1 cellular context compared by ENCODE assay signal in the genomic region with DNA sequence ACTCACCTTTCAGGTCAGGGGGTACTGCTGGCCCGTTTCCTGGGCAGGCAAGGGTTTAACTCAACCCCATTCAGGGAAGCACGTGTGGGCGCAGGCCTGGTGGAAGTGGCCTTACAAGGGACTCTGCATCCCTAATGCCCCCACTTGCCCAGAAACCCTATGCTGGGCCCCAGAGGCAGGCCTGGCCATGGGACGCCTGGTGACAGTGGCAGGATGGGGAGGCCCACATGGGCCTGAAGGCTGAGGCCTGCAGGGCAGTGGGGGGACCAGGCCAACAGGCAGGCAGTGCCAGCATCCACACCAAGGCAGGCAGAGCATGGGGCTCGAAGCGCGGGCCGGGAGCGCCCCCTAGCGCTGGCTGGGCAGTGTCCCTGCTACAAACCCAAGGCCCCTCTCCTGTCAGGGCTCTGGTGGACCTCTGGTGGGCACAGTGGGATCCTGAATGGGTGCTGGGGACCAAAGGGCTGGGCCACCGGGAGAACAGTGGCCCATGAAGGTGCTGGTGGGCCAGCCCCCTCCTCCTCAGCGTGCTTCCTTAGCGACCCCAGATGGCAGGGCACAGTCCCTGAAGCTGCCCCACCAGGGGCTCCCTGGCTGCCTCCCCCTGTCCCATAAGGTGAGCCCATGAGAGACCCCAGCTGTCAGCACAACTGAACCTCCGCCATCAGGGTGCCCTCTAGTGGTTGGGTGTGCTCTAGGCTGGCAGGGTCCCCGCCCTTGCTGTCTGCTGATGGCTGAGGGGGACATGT.
TF ChIP-seq lines count a peak whose summit lies in the region.

No MANE protein-coding gene starts in this region.

TF ChIP-seq in HepG2, 621 proteins besides CTCF, POLR2A, EP300 and RAD21 (continued from another document and continues in another):
- TF ChIP-seq ZNF432 (CRISPR knock-in tag; IDR thresholded peaks at IDR 0.05; ENCODE audit: borderline replicate concordance): no peak
- TF ChIP-seq, protein P1, sequence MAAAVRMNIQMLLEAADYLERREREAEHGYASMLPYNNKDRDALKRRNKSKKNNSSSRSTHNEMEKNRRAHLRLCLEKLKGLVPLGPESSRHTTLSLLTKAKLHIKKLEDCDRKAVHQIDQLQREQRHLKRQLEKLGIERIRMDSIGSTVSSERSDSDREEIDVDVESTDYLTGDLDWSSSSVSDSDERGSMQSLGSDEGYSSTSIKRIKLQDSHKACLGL (CRISPR knock-in tag; IDR thresholded peaks at IDR 0.05): peak; percentile 57; the same call in 1 of the 2 replicates
- peak; percentile 91 for TF ChIP-seq ZBTB7A (CRISPR knock-in tag; IDR thresholded peaks at IDR 0.05)
- TF ChIP-seq, protein P2, sequence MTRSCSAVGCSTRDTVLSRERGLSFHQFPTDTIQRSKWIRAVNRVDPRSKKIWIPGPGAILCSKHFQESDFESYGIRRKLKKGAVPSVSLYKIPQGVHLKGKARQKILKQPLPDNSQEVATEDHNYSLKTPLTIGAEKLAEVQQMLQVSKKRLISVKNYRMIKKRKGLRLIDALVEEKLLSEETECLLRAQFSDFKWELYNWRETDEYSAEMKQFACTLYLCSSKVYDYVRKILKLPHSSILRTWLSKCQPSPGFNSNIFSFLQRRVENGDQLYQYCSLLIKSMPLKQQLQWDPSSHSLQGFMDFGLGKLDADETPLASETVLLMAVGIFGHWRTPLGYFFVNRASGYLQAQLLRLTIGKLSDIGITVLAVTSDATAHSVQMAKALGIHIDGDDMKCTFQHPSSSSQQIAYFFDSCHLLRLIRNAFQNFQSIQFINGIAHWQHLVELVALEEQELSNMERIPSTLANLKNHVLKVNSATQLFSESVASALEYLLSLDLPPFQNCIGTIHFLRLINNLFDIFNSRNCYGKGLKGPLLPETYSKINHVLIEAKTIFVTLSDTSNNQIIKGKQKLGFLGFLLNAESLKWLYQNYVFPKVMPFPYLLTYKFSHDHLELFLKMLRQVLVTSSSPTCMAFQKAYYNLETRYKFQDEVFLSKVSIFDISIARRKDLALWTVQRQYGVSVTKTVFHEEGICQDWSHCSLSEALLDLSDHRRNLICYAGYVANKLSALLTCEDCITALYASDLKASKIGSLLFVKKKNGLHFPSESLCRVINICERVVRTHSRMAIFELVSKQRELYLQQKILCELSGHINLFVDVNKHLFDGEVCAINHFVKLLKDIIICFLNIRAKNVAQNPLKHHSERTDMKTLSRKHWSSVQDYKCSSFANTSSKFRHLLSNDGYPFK (CRISPR knock-in tag; IDR thresholded peaks at IDR 0.05; ENCODE audit: borderline replicate concordance): no peak; the same call in 1 of the 2 replicates
- TF ChIP-seq ZNF367 (CRISPR knock-in tag; IDR thresholded peaks at IDR 0.05; ENCODE audit: borderline replicate concordance): no peak
- peak; percentile 67; the same call in 1 of the 2 replicates for TF ChIP-seq ZNF230 (CRISPR knock-in tag; IDR thresholded peaks at IDR 0.05)
- TF ChIP-seq ZNF460 (CRISPR knock-in tag; IDR thresholded peaks at IDR 0.05; ENCODE audit: borderline replicate concordance): no peak
- no peak for TF ChIP-seq ZBTB21 (CRISPR knock-in tag; IDR thresholded peaks at IDR 0.05)
- TF ChIP-seq, protein P3, sequence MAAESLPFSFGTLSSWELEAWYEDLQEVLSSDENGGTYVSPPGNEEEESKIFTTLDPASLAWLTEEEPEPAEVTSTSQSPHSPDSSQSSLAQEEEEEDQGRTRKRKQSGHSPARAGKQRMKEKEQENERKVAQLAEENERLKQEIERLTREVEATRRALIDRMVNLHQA (CRISPR knock-in tag; IDR thresholded peaks at IDR 0.05): no peak
- TF ChIP-seq, protein P4, sequence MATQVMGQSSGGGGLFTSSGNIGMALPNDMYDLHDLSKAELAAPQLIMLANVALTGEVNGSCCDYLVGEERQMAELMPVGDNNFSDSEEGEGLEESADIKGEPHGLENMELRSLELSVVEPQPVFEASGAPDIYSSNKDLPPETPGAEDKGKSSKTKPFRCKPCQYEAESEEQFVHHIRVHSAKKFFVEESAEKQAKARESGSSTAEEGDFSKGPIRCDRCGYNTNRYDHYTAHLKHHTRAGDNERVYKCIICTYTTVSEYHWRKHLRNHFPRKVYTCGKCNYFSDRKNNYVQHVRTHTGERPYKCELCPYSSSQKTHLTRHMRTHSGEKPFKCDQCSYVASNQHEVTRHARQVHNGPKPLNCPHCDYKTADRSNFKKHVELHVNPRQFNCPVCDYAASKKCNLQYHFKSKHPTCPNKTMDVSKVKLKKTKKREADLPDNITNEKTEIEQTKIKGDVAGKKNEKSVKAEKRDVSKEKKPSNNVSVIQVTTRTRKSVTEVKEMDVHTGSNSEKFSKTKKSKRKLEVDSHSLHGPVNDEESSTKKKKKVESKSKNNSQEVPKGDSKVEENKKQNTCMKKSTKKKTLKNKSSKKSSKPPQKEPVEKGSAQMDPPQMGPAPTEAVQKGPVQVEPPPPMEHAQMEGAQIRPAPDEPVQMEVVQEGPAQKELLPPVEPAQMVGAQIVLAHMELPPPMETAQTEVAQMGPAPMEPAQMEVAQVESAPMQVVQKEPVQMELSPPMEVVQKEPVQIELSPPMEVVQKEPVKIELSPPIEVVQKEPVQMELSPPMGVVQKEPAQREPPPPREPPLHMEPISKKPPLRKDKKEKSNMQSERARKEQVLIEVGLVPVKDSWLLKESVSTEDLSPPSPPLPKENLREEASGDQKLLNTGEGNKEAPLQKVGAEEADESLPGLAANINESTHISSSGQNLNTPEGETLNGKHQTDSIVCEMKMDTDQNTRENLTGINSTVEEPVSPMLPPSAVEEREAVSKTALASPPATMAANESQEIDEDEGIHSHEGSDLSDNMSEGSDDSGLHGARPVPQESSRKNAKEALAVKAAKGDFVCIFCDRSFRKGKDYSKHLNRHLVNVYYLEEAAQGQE (IDR thresholded peaks at IDR 0.05; ENCODE audit: borderline replicate concordance in 1 of 2, low read depth in 1 of 2, low read length in 2 of 2): no peak
- TF ChIP-seq KAT2B (IDR thresholded peaks at IDR 0.05; ENCODE audit: borderline replicate concordance, low read depth, low read length): no peak
- TF ChIP-seq ZNF724P (CRISPR knock-in tag; IDR thresholded peaks at IDR 0.05; ENCODE audit: borderline replicate concordance): 0 out of 2 replicates have a peak, but pooled peaks have one; percentile 15
- no peak for TF ChIP-seq CCAR2 (optimal IDR thresholded peaks at IDR 0.05; ENCODE audit: low read depth, low read length)
- TF ChIP-seq YEATS4 (CRISPR knock-in tag; IDR thresholded peaks at IDR 0.05; ENCODE audit: borderline replicate concordance): no peak
- TF ChIP-seq, protein P5, sequence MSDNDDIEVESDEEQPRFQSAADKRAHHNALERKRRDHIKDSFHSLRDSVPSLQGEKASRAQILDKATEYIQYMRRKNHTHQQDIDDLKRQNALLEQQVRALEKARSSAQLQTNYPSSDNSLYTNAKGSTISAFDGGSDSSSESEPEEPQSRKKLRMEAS (IDR thresholded peaks at IDR 0.05): peak; percentile 49; the same call in 1 of the 2 replicates
- no peak; the same call in 1 of the 2 replicates for TF ChIP-seq ZNF3 (CRISPR knock-in tag; IDR thresholded peaks at IDR 0.05)
- TF ChIP-seq, protein P6, sequence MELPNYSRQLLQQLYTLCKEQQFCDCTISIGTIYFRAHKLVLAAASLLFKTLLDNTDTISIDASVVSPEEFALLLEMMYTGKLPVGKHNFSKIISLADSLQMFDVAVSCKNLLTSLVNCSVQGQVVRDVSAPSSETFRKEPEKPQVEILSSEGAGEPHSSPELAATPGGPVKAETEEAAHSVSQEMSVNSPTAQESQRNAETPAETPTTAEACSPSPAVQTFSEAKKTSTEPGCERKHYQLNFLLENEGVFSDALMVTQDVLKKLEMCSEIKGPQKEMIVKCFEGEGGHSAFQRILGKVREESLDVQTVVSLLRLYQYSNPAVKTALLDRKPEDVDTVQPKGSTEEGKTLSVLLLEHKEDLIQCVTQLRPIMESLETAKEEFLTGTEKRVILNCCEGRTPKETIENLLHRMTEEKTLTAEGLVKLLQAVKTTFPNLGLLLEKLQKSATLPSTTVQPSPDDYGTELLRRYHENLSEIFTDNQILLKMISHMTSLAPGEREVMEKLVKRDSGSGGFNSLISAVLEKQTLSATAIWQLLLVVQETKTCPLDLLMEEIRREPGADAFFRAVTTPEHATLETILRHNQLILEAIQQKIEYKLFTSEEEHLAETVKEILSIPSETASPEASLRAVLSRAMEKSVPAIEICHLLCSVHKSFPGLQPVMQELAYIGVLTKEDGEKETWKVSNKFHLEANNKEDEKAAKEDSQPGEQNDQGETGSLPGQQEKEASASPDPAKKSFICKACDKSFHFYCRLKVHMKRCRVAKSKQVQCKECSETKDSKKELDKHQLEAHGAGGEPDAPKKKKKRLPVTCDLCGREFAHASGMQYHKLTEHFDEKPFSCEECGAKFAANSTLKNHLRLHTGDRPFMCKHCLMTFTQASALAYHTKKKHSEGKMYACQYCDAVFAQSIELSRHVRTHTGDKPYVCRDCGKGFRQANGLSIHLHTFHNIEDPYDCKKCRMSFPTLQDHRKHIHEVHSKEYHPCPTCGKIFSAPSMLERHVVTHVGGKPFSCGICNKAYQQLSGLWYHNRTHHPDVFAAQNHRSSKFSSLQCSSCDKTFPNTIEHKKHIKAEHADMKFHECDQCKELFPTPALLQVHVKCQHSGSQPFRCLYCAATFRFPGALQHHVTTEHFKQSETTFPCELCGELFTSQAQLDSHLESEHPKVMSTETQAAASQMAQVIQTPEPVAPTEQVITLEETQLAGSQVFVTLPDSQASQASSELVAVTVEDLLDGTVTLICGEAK (IDR thresholded peaks at IDR 0.05): no peak
- TF ChIP-seq, protein P6 (CRISPR knock-in tag; IDR thresholded peaks at IDR 0.05): 0 out of 2 replicates have a peak, but pooled peaks have one; percentile 3
- no peak for TF ChIP-seq ZNF644 (CRISPR knock-in tag; IDR thresholded peaks at IDR 0.05; ENCODE audit: low read depth)
- TF ChIP-seq HMG20B (CRISPR knock-in tag; conservative IDR thresholded peaks at IDR 0.05): no peak
- TF ChIP-seq XBP1 (CRISPR knock-in tag; IDR thresholded peaks at IDR 0.05): no peak
- no peak for TF ChIP-seq ZNF678 (CRISPR knock-in tag; IDR thresholded peaks at IDR 0.05)
- TF ChIP-seq ZNF816 (CRISPR knock-in tag; IDR thresholded peaks at IDR 0.05; ENCODE audit: borderline replicate concordance): no peak
- TF ChIP-seq, protein P7, sequence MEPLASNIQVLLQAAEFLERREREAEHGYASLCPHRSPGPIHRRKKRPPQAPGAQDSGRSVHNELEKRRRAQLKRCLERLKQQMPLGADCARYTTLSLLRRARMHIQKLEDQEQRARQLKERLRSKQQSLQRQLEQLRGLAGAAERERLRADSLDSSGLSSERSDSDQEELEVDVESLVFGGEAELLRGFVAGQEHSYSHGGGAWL (CRISPR knock-in tag; IDR thresholded peaks at IDR 0.05): no peak
- no peak for TF ChIP-seq GFI1 (CRISPR knock-in tag; IDR thresholded peaks at IDR 0.05; ENCODE audit: borderline replicate concordance)
- TF ChIP-seq CBX2 (IDR thresholded peaks at IDR 0.05; ENCODE audit: low read depth, low read length): no peak
- no peak for TF ChIP-seq CBX2 (CRISPR knock-in tag; IDR thresholded peaks at IDR 0.05; ENCODE audit: low read depth)
- no peak for TF ChIP-seq ZNF251 (CRISPR knock-in tag; IDR thresholded peaks at IDR 0.05)
- peak; percentile 12; the same call in 1 of the 2 replicates for TF ChIP-seq ISL2 (CRISPR knock-in tag; IDR thresholded peaks at IDR 0.05)
- TF ChIP-seq, protein P8, sequence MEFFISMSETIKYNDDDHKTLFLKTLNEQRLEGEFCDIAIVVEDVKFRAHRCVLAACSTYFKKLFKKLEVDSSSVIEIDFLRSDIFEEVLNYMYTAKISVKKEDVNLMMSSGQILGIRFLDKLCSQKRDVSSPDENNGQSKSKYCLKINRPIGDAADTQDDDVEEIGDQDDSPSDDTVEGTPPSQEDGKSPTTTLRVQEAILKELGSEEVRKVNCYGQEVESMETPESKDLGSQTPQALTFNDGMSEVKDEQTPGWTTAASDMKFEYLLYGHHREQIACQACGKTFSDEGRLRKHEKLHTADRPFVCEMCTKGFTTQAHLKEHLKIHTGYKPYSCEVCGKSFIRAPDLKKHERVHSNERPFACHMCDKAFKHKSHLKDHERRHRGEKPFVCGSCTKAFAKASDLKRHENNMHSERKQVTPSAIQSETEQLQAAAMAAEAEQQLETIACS (CRISPR knock-in tag; IDR thresholded peaks at IDR 0.05): no peak
- no peak; the same call in 1 of the 2 replicates for TF ChIP-seq JUND (CRISPR knock-in tag; IDR thresholded peaks at IDR 0.05)
- TF ChIP-seq, protein P9, sequence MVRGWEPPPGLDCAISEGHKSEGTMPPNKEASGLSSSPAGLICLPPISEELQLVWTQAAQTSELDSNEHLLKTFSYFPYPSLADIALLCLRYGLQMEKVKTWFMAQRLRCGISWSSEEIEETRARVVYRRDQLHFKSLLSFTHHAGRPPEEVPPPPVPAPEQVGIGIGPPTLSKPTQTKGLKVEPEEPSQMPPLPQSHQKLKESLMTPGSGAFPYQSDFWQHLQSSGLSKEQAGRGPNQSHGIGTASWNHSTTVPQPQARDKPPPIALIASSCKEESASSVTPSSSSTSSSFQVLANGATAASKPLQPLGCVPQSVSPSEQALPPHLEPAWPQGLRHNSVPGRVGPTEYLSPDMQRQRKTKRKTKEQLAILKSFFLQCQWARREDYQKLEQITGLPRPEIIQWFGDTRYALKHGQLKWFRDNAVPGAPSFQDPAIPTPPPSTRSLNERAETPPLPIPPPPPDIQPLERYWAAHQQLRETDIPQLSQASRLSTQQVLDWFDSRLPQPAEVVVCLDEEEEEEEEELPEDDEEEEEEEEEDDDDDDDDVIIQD (CRISPR knock-in tag; IDR thresholded peaks at IDR 0.05; ENCODE audit: low read depth): peak; percentile 15; the same call in 1 of the 2 replicates
- TF ChIP-seq PTBP1 (IDR thresholded peaks at IDR 0.05; ENCODE audit: low read depth, low read length, poor library complexity, severe bottlenecking): peak; percentile 97
- TF ChIP-seq ZMYM2 (CRISPR knock-in tag; IDR thresholded peaks at IDR 0.05): no peak
- TF ChIP-seq ZNF558 (CRISPR knock-in tag; IDR thresholded peaks at IDR 0.05; ENCODE audit: borderline replicate concordance): 0 out of 2 replicates have a peak, but pooled peaks have one; percentile 79
